ENCODE assay signal across 8 cellular contexts in genomic region chr21:32773048-32773344, GRCh38. TPM values are rescaled to one million over a fixed set of nuclear protein-coding genes. Genes with fewer than 3 reads are reported as not detected.
DNase-seq lines count a peak whose midpoint lies in the region; ATAC-seq and TF ChIP-seq lines count a peak whose summit lies in the region.
"Not testable (repeated sequence)": the region's sequence is repeated elsewhere in the genome, so short reads cannot be mapped to it uniquely, and the experiment has no call there.

No MANE protein-coding gene starts in this region.

- H3K27me3 ChIP-seq in HUES64 (ENCODE audit: insufficient read depth, low read length); left ventricle myocardium inferior (ENCODE audit: low read depth): not testable (repeated sequence)

- not testable (repeated sequence) for ATAC-seq in stimulated activated naive CD8-positive, alpha-beta T cell treated with anti-CD3 and anti-CD28 coated beads, Interleukin-15, amount 100 ng/mL, for 72 hours

- H3K9ac ChIP-seq in HUES64 (ENCODE audit: low read depth, low read length), result not testable (repeated sequence)
- peak overlapping the region; percentile 98 for H3K9ac ChIP-seq in SK-N-MC (ENCODE audit: insufficient read length)

- H3K36me3 Mint-ChIP-seq in activated T-helper 2 cell treated with anti-CD3 and anti-CD28 coated beads, Interferon-gamma antibody, Interleukin-2, Interleukin-4, amounts not matched to agents 10 μg/mL and 5 μg/mL and 100 μg/mL, durations not matched to agents 14 hours and 24 hours and 36 hours (ENCODE audit: low read depth), result peaks cover 29% of the 10 kb centered on the region
- H3K36me3 Mint-ChIP-seq in dendritic cell treated with granulocyte-macrophage colony-stimulating factor and Interleukin-4, amounts not matched to agents 40 ng/mL and 50 ng/mL, for 4 days (ENCODE audit: low read depth), result peaks cover 23% of the 10 kb centered on the region
- H3K36me3 Mint-ChIP-seq in nephron progenitor cell (ENCODE audit: low read depth), result peaks cover 14% of the 10 kb centered on the region

- H3K4me3 ChIP-seq in HUES64 (ENCODE audit: low read length) (peak overlapping the region; percentile 88; the same call in 1 of the 2 replicates), SK-N-MC (peak overlapping the region; percentile 97), left ventricle myocardium inferior (peak overlapping the region; percentile 86)

- H3K27ac Mint-ChIP-seq in activated T-helper 2 cell treated with anti-CD3 and anti-CD28 coated beads, Interferon-gamma antibody, Interleukin-2, Interleukin-4, amounts not matched to agents 10 μg/mL and 5 μg/mL and 100 μg/mL, durations not matched to agents 14 hours and 24 hours and 36 hours, result peak overlapping the region; percentile 100
- peak overlapping the region; percentile 91 for H3K27ac Mint-ChIP-seq in dendritic cell treated with granulocyte-macrophage colony-stimulating factor and Interleukin-4, amounts not matched to agents 40 ng/mL and 50 ng/mL, for 4 days
- H3K27ac Mint-ChIP-seq in nephron progenitor cell, result not testable (repeated sequence)
- peak overlapping the region; percentile 99 to 100 for H3K27ac Mint-ChIP-seq in stimulated activated naive CD8-positive, alpha-beta T cell treated with anti-CD3 and anti-CD28 coated beads, Interleukin-15, amount 100 ng/mL, for 72 hours

- not testable (repeated sequence) for DNase-seq in SK-N-MC (ENCODE audit: low read depth, low spot score); activated T-helper 2 cell treated with anti-CD3 and anti-CD28 coated beads, Interferon-gamma antibody, Interleukin-2, Interleukin-4, amounts not matched to agents 10 μg/mL and 5 μg/mL and 100 μg/mL, durations not matched to agents 14 hours and 24 hours and 36 hours (ENCODE audit: low spot score); left ventricle myocardium inferior; nephron progenitor cell; stimulated activated naive CD8-positive, alpha-beta T cell treated with anti-CD3 and anti-CD28 coated beads, Interleukin-15, amount 100 ng/mL, for 72 hours

- WGBS in HUES64, result 97% methylated on average over 11 of the region's 11 CpGs

- peaks cover 13% of the 10 kb centered on the region for H3K4me1 ChIP-seq in HUES64 (ENCODE audit: insufficient read depth, low read length)
- H3K4me1 ChIP-seq in left ventricle myocardium inferior, result peaks cover 43% of the 10 kb centered on the region

- H3K27ac ChIP-seq in C4-2B (peak overlapping the region; percentile 91), left ventricle myocardium inferior (replicated peaks) (peak overlapping the region; percentile 96)
- H3K27ac ChIP-seq in HUES64 (ENCODE audit: low read depth, low read length); SK-N-MC: not testable (repeated sequence)

- not testable (repeated sequence) for H3K9me3 Mint-ChIP-seq in activated T-helper 2 cell treated with anti-CD3 and anti-CD28 coated beads, Interferon-gamma antibody, Interleukin-2, Interleukin-4, amounts not matched to agents 10 μg/mL and 5 μg/mL and 100 μg/mL, durations not matched to agents 14 hours and 24 hours and 36 hours; dendritic cell treated with granulocyte-macrophage colony-stimulating factor and Interleukin-4, amounts not matched to agents 40 ng/mL and 50 ng/mL, for 4 days; nephron progenitor cell; stimulated activated naive CD8-positive, alpha-beta T cell treated with anti-CD3 and anti-CD28 coated beads, Interleukin-15, amount 100 ng/mL, for 72 hours

- not testable (repeated sequence) for H3K27me3 Mint-ChIP-seq in activated T-helper 2 cell treated with anti-CD3 and anti-CD28 coated beads, Interferon-gamma antibody, Interleukin-2, Interleukin-4, amounts not matched to agents 10 μg/mL and 5 μg/mL and 100 μg/mL, durations not matched to agents 14 hours and 24 hours and 36 hours (ENCODE audit: low read depth); dendritic cell treated with granulocyte-macrophage colony-stimulating factor and Interleukin-4, amounts not matched to agents 40 ng/mL and 50 ng/mL, for 4 days; nephron progenitor cell (ENCODE audit: low read depth, poor library complexity); stimulated activated naive CD8-positive, alpha-beta T cell treated with anti-CD3 and anti-CD28 coated beads, Interleukin-15, amount 100 ng/mL, for 72 hours

- TF ChIP-seq CTCF in C4-2B (conservative IDR thresholded peaks at IDR 0.05); left ventricle myocardium inferior (IDR thresholded peaks at IDR 0.05; ENCODE audit: borderline replicate concordance); nephron progenitor cell (IDR thresholded peaks at IDR 0.05): not testable (repeated sequence)

- H3K36me3 ChIP-seq in HUES64 (ENCODE audit: insufficient read depth, low read length) (peaks cover 20% of the 10 kb centered on the region), SK-N-MC (ENCODE audit: insufficient read depth, low read length) (peaks cover 18% of the 10 kb centered on the region)
- not testable (repeated sequence) for H3K36me3 ChIP-seq in left ventricle myocardium inferior

- intact Hi-C loops in activated T-helper 2 cell treated with anti-CD3 and anti-CD28 coated beads, Interferon-gamma antibody, Interleukin-2, Interleukin-4, amounts not matched to agents 10 μg/mL and 5 μg/mL and 100 μg/mL, durations not matched to agents 14 hours and 24 hours and 36 hours (cut with micrococcal nuclease), result loop anchor here (2.0 to 5.0 kb wide), 6 partner anchors 34 to 869 kb away; partner anchors contain the start of genes CRYZL1, EVA1C and ITSN1
- intact Hi-C loops in dendritic cell treated with granulocyte-macrophage colony-stimulating factor and Interleukin-4, amounts not matched to agents 40 ng/mL and 50 ng/mL, for 4 days (cut with micrococcal nuclease), result loop anchor here (5.0 kb wide), 1 partner anchor 54 kb away; no protein-coding TSS in a partner anchor
- intact Hi-C loops in left ventricle myocardium inferior (cut with micrococcal nuclease), result not testable (repeated sequence)

- H3K4me1 Mint-ChIP-seq in activated T-helper 2 cell treated with anti-CD3 and anti-CD28 coated beads, Interferon-gamma antibody, Interleukin-2, Interleukin-4, amounts not matched to agents 10 μg/mL and 5 μg/mL and 100 μg/mL, durations not matched to agents 14 hours and 24 hours and 36 hours (ENCODE audit: low read depth), result peaks cover 33% of the 10 kb centered on the region
- peaks cover 17% of the 10 kb centered on the region for H3K4me1 Mint-ChIP-seq in dendritic cell treated with granulocyte-macrophage colony-stimulating factor and Interleukin-4, amounts not matched to agents 40 ng/mL and 50 ng/mL, for 4 days (ENCODE audit: low read depth)
- peaks cover 43% of the 10 kb centered on the region for H3K4me1 Mint-ChIP-seq in nephron progenitor cell
- H3K4me1 Mint-ChIP-seq in stimulated activated naive CD8-positive, alpha-beta T cell treated with anti-CD3 and anti-CD28 coated beads, Interleukin-15, amount 100 ng/mL, for 72 hours, result peaks cover 35% of the 10 kb centered on the region

- H3K4me3 Mint-ChIP-seq in activated T-helper 2 cell treated with anti-CD3 and anti-CD28 coated beads, Interferon-gamma antibody, Interleukin-2, Interleukin-4, amounts not matched to agents 10 μg/mL and 5 μg/mL and 100 μg/mL, durations not matched to agents 14 hours and 24 hours and 36 hours (ENCODE audit: low read depth), result peak overlapping the region; percentile 96
- H3K4me3 Mint-ChIP-seq in dendritic cell treated with granulocyte-macrophage colony-stimulating factor and Interleukin-4, amounts not matched to agents 40 ng/mL and 50 ng/mL, for 4 days, result peak overlapping the region; percentile 98
- H3K4me3 Mint-ChIP-seq in nephron progenitor cell, result peak overlapping the region; percentile 94
- H3K4me3 Mint-ChIP-seq in stimulated activated naive CD8-positive, alpha-beta T cell treated with anti-CD3 and anti-CD28 coated beads, Interleukin-15, amount 100 ng/mL, for 72 hours, result peak overlapping the region; percentile 98 to 99

- not testable (repeated sequence) for H3K9me3 ChIP-seq in HUES64 (ENCODE audit: insufficient read depth, low read depth, low read length); SK-N-MC (ENCODE audit: low read depth, low read length); left ventricle myocardium inferior (replicated peaks)

RNA-seq across cellular contexts. Expression of gene PAXBP1, which starts 1.4 kb away (rescaled TPM):
- polyA plus RNA-seq in HUES64 (2013, experiment 1 of 2), result 34.5 TPM
- polyA plus RNA-seq in HUES64 (2013, experiment 2 of 2), result 36.3 TPM
- total RNA-seq in activated T-helper 2 cell treated with anti-CD3 and anti-CD28 coated beads, Interferon-gamma antibody, Interleukin-2, Interleukin-4, amounts not matched to agents 10 μg/mL and 5 μg/mL and 100 μg/mL, durations not matched to agents 14 hours and 24 hours and 36 hours, result 65.7 and 66.5 TPM in 2 replicates
- 10.7 TPM for total RNA-seq in left ventricle myocardium inferior

RNA-seq across cellular contexts. Expression of gene SYNJ1, which starts 45.2 kb away (rescaled TPM):
- 2.3 TPM for polyA plus RNA-seq in HUES64 (2013, experiment 1 of 2)
- polyA plus RNA-seq in HUES64 (2013, experiment 2 of 2), result 3.6 TPM
- 11.8 and 16.5 TPM in 2 replicates for total RNA-seq in activated T-helper 2 cell treated with anti-CD3 and anti-CD28 coated beads, Interferon-gamma antibody, Interleukin-2, Interleukin-4, amounts not matched to agents 10 μg/mL and 5 μg/mL and 100 μg/mL, durations not matched to agents 14 hours and 24 hours and 36 hours
- total RNA-seq in left ventricle myocardium inferior, result 12.3 TPM
